9 cellular contexts compared by ENCODE assay signal in genomic region chr1:231628207-231628876, GRCh38. TPM values are rescaled to one million over a fixed set of nuclear protein-coding genes. Genes with fewer than 3 reads are reported as not detected.
DNase-seq lines count a peak whose midpoint lies in the region; ATAC-seq and TF ChIP-seq lines count a peak whose summit lies in the region.
"Had no signal": no experiment of that assay in that cellular context is flagged by ENCODE, and none has a peak within 500 bp of the region (broad histone marks: within the 10 kb centered on the region; RNA-seq: fewer than 3 reads in every experiment).

No MANE protein-coding gene starts in this region.

- 34 to 43% methylated on average over 5 of the region's 5 CpGs for WGBS in lower leg skin, 2 donors

- DNase-seq in HEK293T (ENCODE audit: extremely low spot score): no peak
- peak in 3 of 4 experiments; percentile 10 to 32 (median 15) for DNase-seq in activated CD4-positive, CD25-positive, alpha-beta regulatory T cell (lab: John Stamatoyannopoulos, UW)
- DNase-seq in effector memory CD8-positive, alpha-beta T cell: peak in 1 of 3 experiments; percentile 8
- peak; percentile 49 to 70 for DNase-seq in stimulated activated CD4-positive, alpha-beta T cell treated with anti-CD3 and anti-CD28 coated beads, Interleukin-4, amount 100 ng/mL, for 48 hours (ENCODE audit: low read depth in 2 of 2)
- DNase-seq in NCI-H510A (lab: John Stamatoyannopoulos, UW): no peak
- no peak for DNase-seq in AG08396 (ENCODE audit: low spot score)
- no peak for DNase-seq in lower leg skin (ENCODE audit: low spot score in 2 of 2)

- peak overlapping the region; percentile 88 to 96 for H3K4me3 Mint-ChIP-seq in effector memory CD8-positive, alpha-beta T cell

- POLR2A ChIA-PET in HEK293T (lab: Yijun Ruan, JAX): no interaction called here

- no peak overlapping the region for H3K4me3 ChIP-seq in lower leg skin (ENCODE audit: low read depth, poor library complexity, severe bottlenecking)

- peaks cover 10% of the 10 kb centered on the region for H3K36me3 Mint-ChIP-seq in effector memory CD8-positive, alpha-beta T cell (ENCODE audit: insufficient read depth)

- no peaks in the 10 kb centered on the region for H3K9me3 Mint-ChIP-seq in effector memory CD8-positive, alpha-beta T cell
- H3K9me3 Mint-ChIP-seq: central memory CD8-positive, alpha-beta T cell had no signal

- TF ChIP-seq CTCF in lower leg skin (IDR thresholded peaks at IDR 0.05): no peak

- peak overlapping the region in 1 of 2 donors; percentile 83 for H3K27ac Mint-ChIP-seq in effector memory CD8-positive, alpha-beta T cell

- H3K27me3 Mint-ChIP-seq in effector memory CD8-positive, alpha-beta T cell: peaks cover 0 to 4% of the 10 kb centered on the region in 2 donors

- ATAC-seq in effector memory CD8-positive, alpha-beta T cell (replicated peaks): peak; percentile 8
- ATAC-seq in HG02610 (IDR thresholded peaks at IDR 0.05; ENCODE audit: unreplicated experiment): no peak

- CTCF ChIA-PET in HEK293T (lab: Yijun Ruan, JAX): interaction anchor here (0.6 kb wide), 1 partner anchor 74 kb away, joined by 3 read pairs; no protein-coding TSS in a partner anchor

- peaks cover 12 to 15% of the 10 kb centered on the region in 2 donors for H3K4me1 Mint-ChIP-seq in effector memory CD8-positive, alpha-beta T cell (ENCODE audit: low read depth in 2 of 2)

- intact Hi-C loops in lower leg skin (cut with DNase I; ENCODE audit: low total_unique reads): no loop called here

- TF ChIP-seq POLR2A in lower leg skin (IDR thresholded peaks at IDR 0.05): no peak

TF ChIP-seq in HEK293T, 16 proteins besides CTCF, POLR2A, EP300 and RAD21:
- TF ChIP-seq, protein P1, sequence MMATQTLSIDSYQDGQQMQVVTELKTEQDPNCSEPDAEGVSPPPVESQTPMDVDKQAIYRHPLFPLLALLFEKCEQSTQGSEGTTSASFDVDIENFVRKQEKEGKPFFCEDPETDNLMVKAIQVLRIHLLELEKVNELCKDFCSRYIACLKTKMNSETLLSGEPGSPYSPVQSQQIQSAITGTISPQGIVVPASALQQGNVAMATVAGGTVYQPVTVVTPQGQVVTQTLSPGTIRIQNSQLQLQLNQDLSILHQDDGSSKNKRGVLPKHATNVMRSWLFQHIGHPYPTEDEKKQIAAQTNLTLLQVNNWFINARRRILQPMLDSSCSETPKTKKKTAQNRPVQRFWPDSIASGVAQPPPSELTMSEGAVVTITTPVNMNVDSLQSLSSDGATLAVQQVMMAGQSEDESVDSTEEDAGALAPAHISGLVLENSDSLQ (IDR thresholded peaks at IDR 0.05): peak; percentile 69
- TF ChIP-seq ELF4 (IDR thresholded peaks at IDR 0.05) (no peak), L3MBTL2 (conservative IDR thresholded peaks at IDR 0.05) (no peak), BHLHE40 (IDR thresholded peaks at IDR 0.05; ENCODE audit: borderline replicate concordance) (no peak), SUZ12 (IDR thresholded peaks at IDR 0.05) (no peak)

RNA-seq across cellular contexts. Expression of gene DISC1, which starts 1.8 kb away (rescaled TPM):
- total RNA-seq in lower leg skin: 1 to 10 TPM; 1.6 to 7.4 (median 3.5) TPM

Comparison
In these comparisons a context has a peak if more than half of its experiments do, and no peak if none do; other contexts are left out.
1. DNase-seq: peak in activated CD4-positive, CD25-positive, alpha-beta regulatory T cell (3 of 4) and stimulated activated CD4-positive, alpha-beta T cell treated with anti-CD3 and anti-CD28 coated beads, Interleukin-4, amount 100 ng/mL, for 48 hours (2 of 2); none in HEK293T (single experiment), NCI-H510A (single experiment), AG08396 (single experiment) and lower leg skin (0 of 2).